Comparison of ENCODE assay signal across 8 cellular contexts in genomic region chr6:116971959-116972358, GRCh38.
A peak's percentile ranks its signal among the peaks of the same experiment; 100 is the strongest.
DNase-seq lines count a peak whose midpoint lies in the region; ATAC-seq, FAIRE-seq and TF ChIP-seq lines count a peak whose summit lies in the region.

No MANE protein-coding gene starts in this region.

- TF ChIP-seq CTCF in fibroblast of mammary gland (conservative IDR thresholded peaks at IDR 0.05; ENCODE audit: control insufficient read depth, insufficient read depth, low read depth, low read length), result peak; percentile 69

- 0 to 6% (median 4%) methylated on average over 1 of the region's 1 CpG for WGBS in small intestine, 3 donors

- H3K4me3 ChIP-seq in fibroblast of mammary gland (ENCODE audit: control insufficient read depth, low read depth, low read length), result no peak overlapping the region
- no peak overlapping the region for H3K4me3 ChIP-seq in small intestine (ENCODE audit: low read depth in 1 of 2, low read length in 2 of 2)

- H3K36me3 ChIP-seq in small intestine (ENCODE audit: control insufficient read depth in 2 of 2, insufficient read depth in 2 of 2, low read length in 2 of 2), result no peaks in the 10 kb centered on the region

- no peaks in the 10 kb centered on the region for H3K27me3 Mint-ChIP-seq in activated T-cell treated with anti-CD3 and anti-CD28 coated beads, Interleukin-2, amount 50 U/mL, for 72 hours (ENCODE audit: low read depth)
- no peaks in the 10 kb centered on the region for H3K27me3 Mint-ChIP-seq in stimulated activated memory B cell treated with anti-CD40 and anti-IgM and Interleukin-4, amounts not matched to agents 10 μg/mL and 1 μg/mL and 100 μg/mL, for 72 hours

- H3K4me1 ChIP-seq in small intestine (ENCODE audit: control insufficient read depth in 2 of 2, insufficient read depth in 1 of 2, low read depth in 1 of 2, low read length in 1 of 2), result no peaks in the 10 kb centered on the region

- no peaks in the 10 kb centered on the region for H3K4me1 Mint-ChIP-seq in activated T-cell treated with anti-CD3 and anti-CD28 coated beads, Interleukin-2, amount 50 U/mL, for 72 hours (ENCODE audit: low read depth)
- H3K4me1 Mint-ChIP-seq in stimulated activated memory B cell treated with anti-CD40 and anti-IgM and Interleukin-4, amounts not matched to agents 10 μg/mL and 1 μg/mL and 100 μg/mL, for 72 hours, result no peaks in the 10 kb centered on the region

- H3K27ac Mint-ChIP-seq in activated T-cell treated with anti-CD3 and anti-CD28 coated beads, Interleukin-2, amount 50 U/mL, for 72 hours, result no peak overlapping the region
- H3K27ac Mint-ChIP-seq in stimulated activated memory B cell treated with anti-CD40 and anti-IgM and Interleukin-4, amounts not matched to agents 10 μg/mL and 1 μg/mL and 100 μg/mL, for 72 hours, result no peak overlapping the region

- H3K9me3 Mint-ChIP-seq in activated T-cell treated with anti-CD3 and anti-CD28 coated beads, Interleukin-2, amount 50 U/mL, for 72 hours, result no peaks in the 10 kb centered on the region
- no peaks in the 10 kb centered on the region for H3K9me3 Mint-ChIP-seq in stimulated activated memory B cell treated with anti-CD40 and anti-IgM and Interleukin-4, amounts not matched to agents 10 μg/mL and 1 μg/mL and 100 μg/mL, for 72 hours

- H3K4me3 Mint-ChIP-seq in activated T-cell treated with anti-CD3 and anti-CD28 coated beads, Interleukin-2, amount 50 U/mL, for 72 hours, result no peak overlapping the region
- no peak overlapping the region for H3K4me3 Mint-ChIP-seq in stimulated activated memory B cell treated with anti-CD40 and anti-IgM and Interleukin-4, amounts not matched to agents 10 μg/mL and 1 μg/mL and 100 μg/mL, for 72 hours

- peak; percentile 70 for FAIRE-seq in small intestine (lab: Jason Lieb, UNC)

- H3K36me3 Mint-ChIP-seq in activated T-cell treated with anti-CD3 and anti-CD28 coated beads, Interleukin-2, amount 50 U/mL, for 72 hours (ENCODE audit: insufficient read depth in 2 of 2), result no peaks in the 10 kb centered on the region
- H3K36me3 Mint-ChIP-seq in stimulated activated memory B cell treated with anti-CD40 and anti-IgM and Interleukin-4, amounts not matched to agents 10 μg/mL and 1 μg/mL and 100 μg/mL, for 72 hours, result no peaks in the 10 kb centered on the region

- no peaks in the 10 kb centered on the region for H3K9me3 ChIP-seq in small intestine (ENCODE audit: control insufficient read depth, low read depth)

- peak; percentile 12 to 21 for DNase-seq in activated T-cell treated with anti-CD3 and anti-CD28 coated beads, Interleukin-2, amount 50 U/mL, for 72 hours
- no peak for DNase-seq in activated T-cell treated with anti-CD3 and anti-CD28 coated beads, Interleukin-2, amount 50 U/mL, for 48 hours
- DNase-seq in KBM-7, result peak; percentile 20
- DNase-seq in RPMI7951 (ENCODE audit: low read depth), result peak; percentile 46
- peak; percentile 63 for DNase-seq in fibroblast of mammary gland (ENCODE audit: low read depth)
- DNase-seq in small intestine, result peak; percentile 33

- ATAC-seq in activated T-cell treated with anti-CD3 and anti-CD28 coated beads, Interleukin-2, amount 50 U/mL, for 72 hours (replicated peaks in 1 of 2), result peak in 1 of 2 donors; percentile 42
- peak; percentile 67 for ATAC-seq in GM21529 (IDR thresholded peaks at IDR 0.05; ENCODE audit: unreplicated experiment)
- no peak for ATAC-seq in stimulated activated memory B cell treated with anti-CD40 and anti-IgM and Interleukin-4, amounts not matched to agents 10 μg/mL and 1 μg/mL and 100 μg/mL, for 72 hours

- in situ Hi-C loops in KBM-7 (cut with MboI; ENCODE audit: low pct_unique_long_range_greater_than_20kb, low sequenced_read_pairs), result no loop called here

- H3K27ac ChIP-seq in small intestine (ENCODE audit: low read depth in 1 of 2, low read length in 1 of 2), result no peak overlapping the region

- no peaks in the 10 kb centered on the region for H3K27me3 ChIP-seq in small intestine (ENCODE audit: control insufficient read depth in 2 of 2, insufficient read depth in 2 of 2, low read length in 2 of 2)

Comparison
In these comparisons a context has a peak if more than half of its experiments do, and no peak if none do; other contexts are left out.
1. DNase-seq: peak in activated T-cell treated with anti-CD3 and anti-CD28 coated beads, Interleukin-2, amount 50 U/mL, for 72 hours (2 of 2), KBM-7 (single experiment), RPMI7951 (single experiment), fibroblast of mammary gland (single experiment) and small intestine (single experiment); none in activated T-cell treated with anti-CD3 and anti-CD28 coated beads, Interleukin-2, amount 50 U/mL, for 48 hours (0 of 2).